In genomic region chr3:98521897-98522537, GRCh38 we compare ENCODE assay signal across 9 cellular contexts. TPM values are rescaled to one million over a fixed set of nuclear protein-coding genes. Genes with fewer than 3 reads are reported as not detected.
DNase-seq lines count a peak whose midpoint lies in the region; ATAC-seq and TF ChIP-seq lines count a peak whose summit lies in the region.
"Had no signal": no experiment of that assay in that cellular context is flagged by ENCODE, and none has a peak within 500 bp of the region (broad histone marks: within the 10 kb centered on the region; RNA-seq: fewer than 3 reads in every experiment).

No MANE protein-coding gene starts in this region.

- no peak for TF ChIP-seq CTCF in osteocyte (IDR thresholded peaks at IDR 0.05)

- H3K9me3 Mint-ChIP-seq in CD4-positive, CD25-positive, alpha-beta regulatory T cell = no peaks in the 10 kb centered on the region
- H3K9me3 Mint-ChIP-seq in osteocyte (ENCODE audit: unreplicated experiment) = no peaks in the 10 kb centered on the region

- peak overlapping the region; percentile 98 for H3K4me3 ChIP-seq in CD4-positive, CD25-positive, alpha-beta regulatory T cell (ENCODE audit: low read depth, low read length)

- peak overlapping the region; percentile 89 to 100 (median 95) for H3K27ac Mint-ChIP-seq in CD4-positive, CD25-positive, alpha-beta regulatory T cell
- H3K27ac Mint-ChIP-seq in osteocyte (ENCODE audit: unreplicated experiment) = peak overlapping the region; percentile 81

- H3K4me1 Mint-ChIP-seq in CD4-positive, CD25-positive, alpha-beta regulatory T cell = peaks cover 40 to 65% (median 53%) of the 10 kb centered on the region in 4 donors
- H3K4me1 Mint-ChIP-seq in osteocyte (ENCODE audit: unreplicated experiment) = peaks cover 17% of the 10 kb centered on the region

- no peaks in the 10 kb centered on the region for H3K27me3 ChIP-seq in CD4-positive, CD25-positive, alpha-beta regulatory T cell (ENCODE audit: control insufficient read depth, insufficient read depth, low read length)

- H3K4me3 Mint-ChIP-seq in CD4-positive, CD25-positive, alpha-beta regulatory T cell = peak overlapping the region; percentile 95 to 97 (median 96)
- H3K4me3 Mint-ChIP-seq in osteocyte (ENCODE audit: unreplicated experiment) = peak overlapping the region; percentile 81

- H3K4me1 ChIP-seq in CD4-positive, CD25-positive, alpha-beta regulatory T cell (ENCODE audit: control insufficient read depth, insufficient read depth, low read length, poor library complexity, severe bottlenecking) = peaks cover 46% of the 10 kb centered on the region

- peaks cover 36% of the 10 kb centered on the region for H3K36me3 ChIP-seq in CD4-positive, CD25-positive, alpha-beta regulatory T cell (ENCODE audit: control insufficient read depth, insufficient read depth, low read length)

- peaks cover 39% of the 10 kb centered on the region for H3K36me3 Mint-ChIP-seq in CD4-positive, CD25-positive, alpha-beta regulatory T cell
- H3K36me3 Mint-ChIP-seq in osteocyte (ENCODE audit: unreplicated experiment) = peaks cover 26% of the 10 kb centered on the region

- H3K27me3 Mint-ChIP-seq in CD4-positive, CD25-positive, alpha-beta regulatory T cell = no peaks in the 10 kb centered on the region
- peaks cover 8% of the 10 kb centered on the region for H3K27me3 Mint-ChIP-seq in osteocyte (ENCODE audit: unreplicated experiment)

- peak; percentile 45 to 69 (median 46) for DNase-seq in CD4-positive, CD25-positive, alpha-beta regulatory T cell
- peak; percentile 85 for DNase-seq in RKO (ENCODE audit: low spot score)
- DNase-seq in activated naive CD4-positive, alpha-beta T cell treated with anti-CD3 and anti-CD28 coated beads, Interleukin-2, amount 50 U/mL, for 16 hours = peak; percentile 58
- DNase-seq in glomerular endothelial cell (ENCODE audit: extremely low read depth, low read depth, low spot score) = peak; percentile 29
- no peak for DNase-seq in osteocyte (ENCODE audit: extremely low spot score, unreplicated experiment)
- peak; percentile 58 for DNase-seq in ureter (ENCODE audit: low spot score)

- H3K27ac ChIP-seq in CD4-positive, CD25-positive, alpha-beta regulatory T cell (ENCODE audit: insufficient read depth, low read length, poor library complexity, severe bottlenecking) = peak overlapping the region; percentile 96

- no peaks in the 10 kb centered on the region for H3K9me3 ChIP-seq in CD4-positive, CD25-positive, alpha-beta regulatory T cell (ENCODE audit: control insufficient read depth in 2 of 2, low read length in 2 of 2)

- peak; percentile 20 to 25 for ATAC-seq in CD4-positive, CD25-positive, alpha-beta regulatory T cell (ENCODE audit: low read depth in 2 of 2)
- ATAC-seq in GM19438 (IDR thresholded peaks at IDR 0.05; ENCODE audit: low read depth, unreplicated experiment) (peak; percentile 35), HG03520 (IDR thresholded peaks at IDR 0.05; ENCODE audit: unreplicated experiment) (peak; percentile 38)

RNA-seq across cellular contexts. Expression of gene CLDND1, which starts 0.7 kb away (rescaled TPM):
- total RNA-seq in CD4-positive, CD25-positive, alpha-beta regulatory T cell = 266 TPM
- polyA plus RNA-seq in CD4-positive, CD25-positive, alpha-beta regulatory T cell = 100 to 1,000 TPM; 193 to 320 (median 249) TPM
- total RNA-seq in glomerular endothelial cell (112 and 118 TPM in 2 replicates), osteocyte (85.3 and 93.2 TPM in 2 replicates), ureter (90.2 TPM)

RNA-seq across cellular contexts. Expression of gene GPR15, which starts 9.8 kb away (rescaled TPM):
- total RNA-seq in CD4-positive, CD25-positive, alpha-beta regulatory T cell = 5.7 TPM
- 10 to 100 TPM in 2 of 4 donors, 1 to 10 TPM in 2; 8.6 to 72.4 (median 9.8) TPM for polyA plus RNA-seq in CD4-positive, CD25-positive, alpha-beta regulatory T cell
- total RNA-seq in glomerular endothelial cell (not detected in 2 replicates), osteocyte (not detected in 2 replicates), ureter (4.0 TPM)

RNA-seq across cellular contexts. Expression of gene OR5K2, which starts 24.5 kb away (rescaled TPM):
- total RNA-seq in CD4-positive, CD25-positive, alpha-beta regulatory T cell = not detected
- polyA plus RNA-seq in CD4-positive, CD25-positive, alpha-beta regulatory T cell = not detected
- total RNA-seq in glomerular endothelial cell = not detected in 2 replicates
- not detected in 2 replicates for total RNA-seq in osteocyte
- not detected for total RNA-seq in ureter
- polyA plus RNA-seq: adipose tissue had no signal

RNA-seq across cellular contexts. Expression of gene OR5K1, which starts 59.0 kb away (rescaled TPM):
- total RNA-seq in CD4-positive, CD25-positive, alpha-beta regulatory T cell = not detected
- not detected for polyA plus RNA-seq in CD4-positive, CD25-positive, alpha-beta regulatory T cell
- not detected in 2 replicates for total RNA-seq in glomerular endothelial cell
- total RNA-seq in osteocyte = not detected in 2 replicates
- total RNA-seq in ureter = not detected
- polyA plus RNA-seq: adipose tissue had no signal
